In the genomic region with DNA sequence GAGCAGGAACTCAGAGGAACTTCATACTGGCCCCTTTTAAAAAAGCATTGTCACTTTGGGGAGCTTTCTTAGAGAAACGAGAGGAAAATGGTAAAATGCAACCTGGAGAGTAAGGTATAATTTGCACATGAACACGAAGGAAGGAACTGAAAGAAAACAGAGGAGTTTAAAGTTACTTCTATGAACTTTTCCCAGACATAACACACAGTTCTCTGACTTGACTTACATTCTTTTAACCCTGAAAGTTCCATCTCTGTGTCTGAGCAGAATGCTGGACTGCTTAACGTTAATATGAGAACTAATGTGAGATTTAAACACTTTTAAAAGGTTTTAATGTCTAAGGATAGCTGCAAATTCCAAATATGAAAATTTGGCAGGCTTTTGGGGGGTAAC, we compare ENCODE assay signal across 9 cellular contexts.
DNase-seq lines count a peak whose midpoint lies in the region; ATAC-seq and TF ChIP-seq lines count a peak whose summit lies in the region.
"Had no signal": no experiment of that assay in that cellular context is flagged by ENCODE, and none has a peak within 500 bp of the region (broad histone marks: within the 10 kb centered on the region; RNA-seq: fewer than 3 reads in every experiment).

No MANE protein-coding gene starts in this region.

- H3K4me1 ChIP-seq in endocrine pancreas (ENCODE audit: control insufficient read depth, insufficient read depth, low read length) (no peaks in the 10 kb centered on the region), upper lobe of left lung (peaks cover 16 to 29% (median 20%) of the 10 kb centered on the region in 4 donors)

- H3K9me3 Mint-ChIP-seq in nephron, result no peaks in the 10 kb centered on the region

- peak overlapping the region; percentile 76 to 83 (median 82) for H3K27ac ChIP-seq in upper lobe of left lung

- H3K27me3 ChIP-seq in endocrine pancreas (ENCODE audit: control insufficient read depth, insufficient read depth, low read length), result no peaks in the 10 kb centered on the region
- no peaks in the 10 kb centered on the region for H3K27me3 ChIP-seq in upper lobe of left lung

- H3K4me3 ChIP-seq in endocrine pancreas (ENCODE audit: control insufficient read depth, insufficient read depth, low read length), result peak overlapping the region; percentile 97
- peak overlapping the region in 3 of 4 donors; percentile 35 to 48 (median 44) for H3K4me3 ChIP-seq in upper lobe of left lung

- H3K36me3 ChIP-seq in endocrine pancreas (ENCODE audit: control insufficient read depth, insufficient read depth, low read length) (no peaks in the 10 kb centered on the region), upper lobe of left lung (no peaks in the 10 kb centered on the region)

- H3K27me3 Mint-ChIP-seq in nephron (ENCODE audit: low read depth), result no peaks in the 10 kb centered on the region

- peaks cover 83% of the 10 kb centered on the region for H3K4me1 Mint-ChIP-seq in nephron

- DNase-seq in upper lobe of left lung (no peak), DMS79 treated with DMSO at 0.1 percent for 48 hours (lab: John Stamatoyannopoulos, UW) (no peak)
- no peak for DNase-seq in stimulated activated CD4-positive, alpha-beta T cell treated with anti-CD3 and anti-CD28 coated beads, Interleukin-4, amount 100 ng/mL, for 4 hours
- DNase-seq: DND-41; stimulated activated naive CD8-positive, alpha-beta T cell treated with anti-CD3 and anti-CD28 coated beads, Interleukin-15, Interleukin-2, amounts not matched to agents 100 U/mL and 50 U/mL, for 24 hours had no signal

- peak overlapping the region; percentile 68 to 82 (median 81) for H3K4me3 Mint-ChIP-seq in nephron

- H3K9ac ChIP-seq in endocrine pancreas (ENCODE audit: control insufficient read depth, insufficient read depth, low read length), result peak overlapping the region; percentile 48

- peak overlapping the region; percentile 96 to 99 (median 98) for H3K27ac Mint-ChIP-seq in nephron

- H3K36me3 Mint-ChIP-seq in nephron (ENCODE audit: low read depth), result peaks cover 4% of the 10 kb centered on the region

- ATAC-seq in SK-N-SH treated with all-trans-retinoic acid at 6 μM for 48 hours, result peak; percentile 55
- ATAC-seq in upper lobe of left lung (ENCODE audit: low FRiP score in 2 of 2), result no peak
- no peak for ATAC-seq in HG03342 (IDR thresholded peaks at IDR 0.05; ENCODE audit: unreplicated experiment)
- ATAC-seq: stimulated activated naive CD8-positive, alpha-beta T cell treated with anti-CD3 and anti-CD28 coated beads, Interleukin-15, Interleukin-2, amounts not matched to agents 100 U/mL and 50 U/mL, for 24 hours had no signal

- no peak for TF ChIP-seq POLR2A in upper lobe of left lung (IDR thresholded peaks at IDR 0.05)

- TF ChIP-seq CTCF in nephron (IDR thresholded peaks at IDR 0.05; ENCODE audit: unreplicated experiment in 3 of 3), result no peak
- TF ChIP-seq CTCF in upper lobe of left lung (IDR thresholded peaks at IDR 0.05), result no peak

- WGBS in upper lobe of left lung, 2 donors, result 9 to 15% methylated on average over 3 of the region's 3 CpGs

- no peak for TF ChIP-seq EP300 in upper lobe of left lung (IDR thresholded peaks at IDR 0.05)

- H3K9me3 ChIP-seq in endocrine pancreas (ENCODE audit: control insufficient read depth, low read length) (no peaks in the 10 kb centered on the region), upper lobe of left lung (no peaks in the 10 kb centered on the region)

TF ChIP-seq in SK-N-SH treated with all-trans-retinoic acid at 6 μM for 48 hours, 23 proteins besides CTCF, POLR2A, EP300 and RAD21:
- TF ChIP-seq ZC3H10 (CRISPR knock-in tag; IDR thresholded peaks at IDR 0.05) (no peak), PPARA (CRISPR knock-in tag; IDR thresholded peaks at IDR 0.05; ENCODE audit: borderline replicate concordance) (no peak), ESRRG (CRISPR knock-in tag; IDR thresholded peaks at IDR 0.05) (no peak), CSDC2 (CRISPR knock-in tag; IDR thresholded peaks at IDR 0.05) (no peak), ZNF8 (CRISPR knock-in tag; IDR thresholded peaks at IDR 0.05) (no peak), SNAI2 (CRISPR knock-in tag; IDR thresholded peaks at IDR 0.05) (no peak), BACH2 (CRISPR knock-in tag; IDR thresholded peaks at IDR 0.05; ENCODE audit: borderline replicate concordance) (no peak), ZNF565 (CRISPR knock-in tag; conservative IDR thresholded peaks at IDR 0.05; ENCODE audit: low read depth) (no peak), ZNF70 (CRISPR knock-in tag; IDR thresholded peaks at IDR 0.05) (no peak), OSR1 (CRISPR knock-in tag; IDR thresholded peaks at IDR 0.05) (no peak), RARB (CRISPR knock-in tag; IDR thresholded peaks at IDR 0.05) (no peak), ZFP3 (CRISPR knock-in tag; IDR thresholded peaks at IDR 0.05) (no peak)
- TF ChIP-seq, protein P1, sequence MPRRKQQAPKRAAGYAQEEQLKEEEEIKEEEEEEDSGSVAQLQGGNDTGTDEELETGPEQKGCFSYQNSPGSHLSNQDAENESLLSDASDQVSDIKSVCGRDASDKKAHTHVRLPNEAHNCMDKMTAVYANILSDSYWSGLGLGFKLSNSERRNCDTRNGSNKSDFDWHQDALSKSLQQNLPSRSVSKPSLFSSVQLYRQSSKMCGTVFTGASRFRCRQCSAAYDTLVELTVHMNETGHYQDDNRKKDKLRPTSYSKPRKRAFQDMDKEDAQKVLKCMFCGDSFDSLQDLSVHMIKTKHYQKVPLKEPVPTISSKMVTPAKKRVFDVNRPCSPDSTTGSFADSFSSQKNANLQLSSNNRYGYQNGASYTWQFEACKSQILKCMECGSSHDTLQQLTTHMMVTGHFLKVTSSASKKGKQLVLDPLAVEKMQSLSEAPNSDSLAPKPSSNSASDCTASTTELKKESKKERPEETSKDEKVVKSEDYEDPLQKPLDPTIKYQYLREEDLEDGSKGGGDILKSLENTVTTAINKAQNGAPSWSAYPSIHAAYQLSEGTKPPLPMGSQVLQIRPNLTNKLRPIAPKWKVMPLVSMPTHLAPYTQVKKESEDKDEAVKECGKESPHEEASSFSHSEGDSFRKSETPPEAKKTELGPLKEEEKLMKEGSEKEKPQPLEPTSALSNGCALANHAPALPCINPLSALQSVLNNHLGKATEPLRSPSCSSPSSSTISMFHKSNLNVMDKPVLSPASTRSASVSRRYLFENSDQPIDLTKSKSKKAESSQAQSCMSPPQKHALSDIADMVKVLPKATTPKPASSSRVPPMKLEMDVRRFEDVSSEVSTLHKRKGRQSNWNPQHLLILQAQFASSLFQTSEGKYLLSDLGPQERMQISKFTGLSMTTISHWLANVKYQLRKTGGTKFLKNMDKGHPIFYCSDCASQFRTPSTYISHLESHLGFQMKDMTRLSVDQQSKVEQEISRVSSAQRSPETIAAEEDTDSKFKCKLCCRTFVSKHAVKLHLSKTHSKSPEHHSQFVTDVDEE (CRISPR knock-in tag; IDR thresholded peaks at IDR 0.05), result no peak
- TF ChIP-seq, protein P2, sequence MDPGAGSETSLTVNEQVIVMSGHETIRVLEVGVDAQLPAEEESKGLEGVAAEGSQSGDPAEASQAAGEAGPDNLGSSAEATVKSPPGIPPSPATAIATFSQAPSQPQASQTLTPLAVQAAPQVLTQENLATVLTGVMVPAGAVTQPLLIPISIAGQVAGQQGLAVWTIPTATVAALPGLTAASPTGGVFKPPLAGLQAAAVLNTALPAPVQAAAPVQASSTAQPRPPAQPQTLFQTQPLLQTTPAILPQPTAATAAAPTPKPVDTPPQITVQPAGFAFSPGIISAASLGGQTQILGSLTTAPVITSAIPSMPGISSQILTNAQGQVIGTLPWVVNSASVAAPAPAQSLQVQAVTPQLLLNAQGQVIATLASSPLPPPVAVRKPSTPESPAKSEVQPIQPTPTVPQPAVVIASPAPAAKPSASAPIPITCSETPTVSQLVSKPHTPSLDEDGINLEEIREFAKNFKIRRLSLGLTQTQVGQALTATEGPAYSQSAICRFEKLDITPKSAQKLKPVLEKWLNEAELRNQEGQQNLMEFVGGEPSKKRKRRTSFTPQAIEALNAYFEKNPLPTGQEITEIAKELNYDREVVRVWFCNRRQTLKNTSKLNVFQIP (CRISPR knock-in tag; IDR thresholded peaks at IDR 0.05; ENCODE audit: borderline replicate concordance, low read depth), result no peak
- TF ChIP-seq, protein P3, sequence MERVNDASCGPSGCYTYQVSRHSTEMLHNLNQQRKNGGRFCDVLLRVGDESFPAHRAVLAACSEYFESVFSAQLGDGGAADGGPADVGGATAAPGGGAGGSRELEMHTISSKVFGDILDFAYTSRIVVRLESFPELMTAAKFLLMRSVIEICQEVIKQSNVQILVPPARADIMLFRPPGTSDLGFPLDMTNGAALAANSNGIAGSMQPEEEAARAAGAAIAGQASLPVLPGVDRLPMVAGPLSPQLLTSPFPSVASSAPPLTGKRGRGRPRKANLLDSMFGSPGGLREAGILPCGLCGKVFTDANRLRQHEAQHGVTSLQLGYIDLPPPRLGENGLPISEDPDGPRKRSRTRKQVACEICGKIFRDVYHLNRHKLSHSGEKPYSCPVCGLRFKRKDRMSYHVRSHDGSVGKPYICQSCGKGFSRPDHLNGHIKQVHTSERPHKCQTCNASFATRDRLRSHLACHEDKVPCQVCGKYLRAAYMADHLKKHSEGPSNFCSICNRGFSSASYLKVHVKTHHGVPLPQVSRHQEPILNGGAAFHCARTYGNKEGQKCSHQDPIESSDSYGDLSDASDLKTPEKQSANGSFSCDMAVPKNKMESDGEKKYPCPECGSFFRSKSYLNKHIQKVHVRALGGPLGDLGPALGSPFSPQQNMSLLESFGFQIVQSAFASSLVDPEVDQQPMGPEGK (CRISPR knock-in tag; IDR thresholded peaks at IDR 0.05; ENCODE audit: borderline replicate concordance), result no peak
TF ChIP-seq in SK-N-SH treated with all-trans-retinoic acid at 6 μM for 48 hours: peak in this region for 0.
